ENCODE assay signal across 12 cellular contexts in genomic region chr16:89318871-89319627, GRCh38.
DNase-seq lines count a peak whose midpoint lies in the region; ATAC-seq and TF ChIP-seq lines count a peak whose summit lies in the region.
"Had no signal": no experiment of that assay in that cellular context is flagged by ENCODE, and none has a peak within 500 bp of the region (broad histone marks: within the 10 kb centered on the region; RNA-seq: fewer than 3 reads in every experiment).

No MANE protein-coding gene starts in this region.

- CTCF ChIA-PET in activated naive CD4-positive, alpha-beta T cell treated with anti-CD3 and anti-CD28 coated beads for 36 hours (lab: Charles Lee): interaction anchor here (0.6 kb wide), 1 partner anchor 178 kb away, joined by 3 read pairs; no protein-coding TSS in a partner anchor

- H3K4me3 Mint-ChIP-seq in activated naive CD4-positive, alpha-beta T cell treated with anti-CD3 and anti-CD28 coated beads for 36 hours: no peak overlapping the region
- no peak overlapping the region for H3K4me3 Mint-ChIP-seq in activated naive CD8-positive, alpha-beta T cell treated with anti-CD3 and anti-CD28 coated beads, Interleukin-2, amount 10 ng/mL, durations not matched to agents 7 days and 5 days
- peak overlapping the region in 4 of 5 donors; percentile 61 to 85 (median 72) for H3K4me3 Mint-ChIP-seq in immature natural killer cell
- H3K4me3 Mint-ChIP-seq: B cell had no signal

- intact Hi-C loops in activated naive CD4-positive, alpha-beta T cell treated with anti-CD3 and anti-CD28 coated beads for 36 hours (cut with micrococcal nuclease): loop anchor here (10.0 kb wide), 1 partner anchor 204 kb away; no protein-coding TSS in a partner anchor

- no peaks in the 10 kb centered on the region for H3K9me3 Mint-ChIP-seq in activated naive CD4-positive, alpha-beta T cell treated with anti-CD3 and anti-CD28 coated beads for 36 hours
- H3K9me3 Mint-ChIP-seq in activated naive CD8-positive, alpha-beta T cell treated with anti-CD3 and anti-CD28 coated beads, Interleukin-2, amount 10 ng/mL, durations not matched to agents 7 days and 5 days: no peaks in the 10 kb centered on the region
- no peaks in the 10 kb centered on the region for H3K9me3 Mint-ChIP-seq in immature natural killer cell

- peak overlapping the region in 1 of 2 donors; percentile 29 for H3K9ac ChIP-seq in stomach smooth muscle (ENCODE audit: low read length in 2 of 2)
- H3K9ac ChIP-seq: KMS-11 had no signal

- peak overlapping the region; percentile 24 for H3K27ac ChIP-seq in stomach smooth muscle (ENCODE audit: low read length)
- H3K27ac ChIP-seq: KMS-11 had no signal

- H3K36me3 ChIP-seq in stomach smooth muscle (ENCODE audit: control insufficient read depth in 2 of 2, insufficient read depth in 2 of 2, low read length in 2 of 2): peaks cover 0 to 7% of the 10 kb centered on the region in 2 donors

- H3K4me3 ChIP-seq in stomach smooth muscle (ENCODE audit: low read length in 2 of 2): peak overlapping the region in 1 of 2 donors; percentile 63

- no peak for DNase-seq in activated naive CD4-positive, alpha-beta T cell treated with anti-CD3 and anti-CD28 coated beads for 36 hours
- DNase-seq in activated naive CD4-positive, alpha-beta T cell (lab: John Stamatoyannopoulos, UW): no peak
- no peak for DNase-seq in activated naive CD8-positive, alpha-beta T cell treated with anti-CD3 and anti-CD28 coated beads, Interleukin-2, amount 10 ng/mL, durations not matched to agents 7 days and 5 days
- DNase-seq in immature natural killer cell (no peak), GM20000 (ENCODE audit: low spot score) (no peak)
- no peak for DNase-seq in stimulated activated CD4-positive, alpha-beta T cell treated with anti-CD3 and anti-CD28 coated beads, Interleukin-2, amount 100 ng/mL, for 24 hours
- DNase-seq: activated T-cell treated with anti-CD3 and anti-CD28 coated beads, Interleukin-2, amount 50 U/mL, for 1 hour; stimulated activated CD4-positive, alpha-beta T cell treated with anti-CD3 and anti-CD28 coated beads, Interleukin-2, amount 100 ng/mL, for 48 hours had no signal

- POLR2A ChIA-PET in activated naive CD8-positive, alpha-beta T cell treated with anti-CD3 and anti-CD28 coated beads, Interleukin-2, amount 10 ng/mL, durations not matched to agents 7 days and 5 days (lab: Charles Lee): no interaction called here

- TF ChIP-seq CTCF in GM20000 (IDR thresholded peaks at IDR 0.05; ENCODE audit: extremely low read depth, missing control alignments): no peak

- no peaks in the 10 kb centered on the region for H3K9me3 ChIP-seq in stomach smooth muscle (ENCODE audit: control insufficient read depth in 2 of 2, low read length in 2 of 2)

- H3K4me1 Mint-ChIP-seq in activated naive CD4-positive, alpha-beta T cell treated with anti-CD3 and anti-CD28 coated beads for 36 hours (ENCODE audit: low read depth): peaks cover 98% of the 10 kb centered on the region
- peaks cover 81% of the 10 kb centered on the region for H3K4me1 Mint-ChIP-seq in activated naive CD8-positive, alpha-beta T cell treated with anti-CD3 and anti-CD28 coated beads, Interleukin-2, amount 10 ng/mL, durations not matched to agents 7 days and 5 days
- H3K4me1 Mint-ChIP-seq in immature natural killer cell: peaks cover 88 to 92% of the 10 kb centered on the region in 2 donors

- peak overlapping the region; percentile 13 for H3K27ac Mint-ChIP-seq in activated naive CD4-positive, alpha-beta T cell treated with anti-CD3 and anti-CD28 coated beads for 36 hours
- peak overlapping the region; percentile 30 for H3K27ac Mint-ChIP-seq in activated naive CD8-positive, alpha-beta T cell treated with anti-CD3 and anti-CD28 coated beads, Interleukin-2, amount 10 ng/mL, durations not matched to agents 7 days and 5 days
- H3K27ac Mint-ChIP-seq in immature natural killer cell: peak overlapping the region; percentile 23 to 99 (median 86)

- no peaks in the 10 kb centered on the region for H3K27me3 Mint-ChIP-seq in activated naive CD4-positive, alpha-beta T cell treated with anti-CD3 and anti-CD28 coated beads for 36 hours (ENCODE audit: low read depth)
- H3K27me3 Mint-ChIP-seq in activated naive CD8-positive, alpha-beta T cell treated with anti-CD3 and anti-CD28 coated beads, Interleukin-2, amount 10 ng/mL, durations not matched to agents 7 days and 5 days: no peaks in the 10 kb centered on the region
- peaks cover 10 to 51% (median 43%) of the 10 kb centered on the region in 3 donors for H3K27me3 Mint-ChIP-seq in immature natural killer cell (ENCODE audit: low read depth in 3 of 3)
- H3K27me3 Mint-ChIP-seq: B cell had no signal

- peaks cover 36% of the 10 kb centered on the region for H3K36me3 Mint-ChIP-seq in activated naive CD4-positive, alpha-beta T cell treated with anti-CD3 and anti-CD28 coated beads for 36 hours (ENCODE audit: low read depth)
- peaks cover 18% of the 10 kb centered on the region for H3K36me3 Mint-ChIP-seq in activated naive CD8-positive, alpha-beta T cell treated with anti-CD3 and anti-CD28 coated beads, Interleukin-2, amount 10 ng/mL, durations not matched to agents 7 days and 5 days
- no peaks in the 10 kb centered on the region for H3K36me3 Mint-ChIP-seq in immature natural killer cell

- H3K27me3 ChIP-seq in stomach smooth muscle (ENCODE audit: control insufficient read depth in 1 of 2, insufficient read depth in 2 of 2, low read length in 2 of 2): no peaks in the 10 kb centered on the region

- ATAC-seq in activated naive CD8-positive, alpha-beta T cell treated with anti-CD3 and anti-CD28 coated beads, Interleukin-2, amount 10 ng/mL, durations not matched to agents 7 days and 5 days (ENCODE audit: low read depth): no peak
- ATAC-seq in HG02588 (IDR thresholded peaks at IDR 0.05; ENCODE audit: unreplicated experiment): no peak

- H3K4me1 ChIP-seq in stomach smooth muscle (ENCODE audit: control insufficient read depth, insufficient read depth, low read length): peaks cover 64% of the 10 kb centered on the region

Comparison
In these comparisons a context has a peak if more than half of its experiments do, and no peak if none do; other contexts are left out.
1. H3K27ac Mint-ChIP-seq: peak in every context shown above with its lines; median percentile 86 in immature natural killer cell; 30 in activated naive CD8-positive, alpha-beta T cell treated with anti-CD3 and anti-CD28 coated beads, Interleukin-2, amount 10 ng/mL, durations not matched to agents 7 days and 5 days; 13 in activated naive CD4-positive, alpha-beta T cell treated with anti-CD3 and anti-CD28 coated beads for 36 hours.
2. H3K4me3 Mint-ChIP-seq: peak in immature natural killer cell (4 of 5); none in activated naive CD4-positive, alpha-beta T cell treated with anti-CD3 and anti-CD28 coated beads for 36 hours (single experiment) and activated naive CD8-positive, alpha-beta T cell treated with anti-CD3 and anti-CD28 coated beads, Interleukin-2, amount 10 ng/mL, durations not matched to agents 7 days and 5 days (single experiment).